In the genomic region with DNA sequence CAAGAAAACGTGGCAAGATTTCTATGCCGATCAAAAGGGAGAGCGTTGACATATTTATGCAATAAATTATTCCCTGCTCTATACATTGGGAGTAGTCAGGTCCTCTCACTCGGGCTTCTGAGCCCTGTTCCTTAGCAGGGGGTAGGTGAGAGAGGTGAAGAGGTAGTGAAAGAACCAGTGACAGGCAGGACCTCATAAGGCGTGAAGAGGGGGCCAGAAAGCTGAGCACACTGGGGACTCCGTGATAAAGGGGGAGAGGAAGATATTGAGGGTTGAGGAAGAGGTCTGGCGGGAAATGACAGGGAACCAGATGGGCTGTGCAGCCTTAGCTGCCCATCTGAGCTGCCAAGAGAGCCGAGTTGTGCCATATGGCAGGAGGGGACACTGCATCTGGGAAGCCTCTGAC, we compare ENCODE assay signal across 1 cellular context.
TF ChIP-seq lines count a peak whose summit lies in the region.

No MANE protein-coding gene starts in this region.

TF ChIP-seq in SK-N-SH treated with all-trans-retinoic acid at 6 μM for 48 hours, 23 proteins besides CTCF, POLR2A, EP300 and RAD21 (continued from another document):
- TF ChIP-seq TCF4 (CRISPR knock-in tag; IDR thresholded peaks at IDR 0.05; ENCODE audit: borderline replicate concordance), result no peak
- no peak for TF ChIP-seq TSHZ2 (CRISPR knock-in tag; IDR thresholded peaks at IDR 0.05)
